16 cellular contexts compared by ENCODE assay signal in the genomic region with DNA sequence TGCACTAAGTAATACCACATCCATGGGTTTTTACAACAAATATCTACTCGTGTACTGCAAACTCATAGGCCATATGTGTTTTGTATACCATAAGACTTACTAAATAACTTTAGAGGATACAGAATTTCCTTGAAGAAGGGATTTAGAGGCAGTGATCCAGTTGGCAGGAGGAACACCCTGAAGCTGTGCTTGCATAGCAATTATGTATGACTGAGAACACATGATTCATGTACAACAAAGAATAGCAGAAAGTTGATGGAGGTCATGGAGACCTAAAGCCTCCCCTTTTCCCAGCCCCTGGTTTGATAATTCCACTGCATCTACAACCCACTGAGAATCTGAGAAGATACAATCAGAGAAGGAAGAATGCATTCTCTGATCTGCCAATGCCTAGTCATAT.
A peak's percentile ranks its signal among the peaks of the same experiment; 100 is the strongest.
DNase-seq lines count a peak whose midpoint lies in the region; ATAC-seq and TF ChIP-seq lines count a peak whose summit lies in the region.
"Had no signal": no experiment of that assay in that cellular context is flagged by ENCODE, and none has a peak within 500 bp of the region (broad histone marks: within the 10 kb centered on the region; RNA-seq: fewer than 3 reads in every experiment).

No MANE protein-coding gene starts in this region.

- H3K4me1 Mint-ChIP-seq in HFFc6 (ENCODE audit: low read depth), result peaks cover 24% of the 10 kb centered on the region
- H3K4me1 Mint-ChIP-seq: CD14-positive monocyte had no signal

- H3K9me3 ChIP-seq in neural cell (ENCODE audit: low read length) (no peaks in the 10 kb centered on the region), colonic mucosa (no peaks in the 10 kb centered on the region)
- H3K9me3 ChIP-seq: Caco-2 had no signal

- no peaks in the 10 kb centered on the region for H3K79me2 ChIP-seq in neural cell (replicated peaks; ENCODE audit: insufficient read depth, low read length)

- no peak for ATAC-seq in HG02870 (IDR thresholded peaks at IDR 0.05; ENCODE audit: unreplicated experiment)
- ATAC-seq: GM23338 had no signal

- H3K4me1 ChIP-seq in colonic mucosa, result no peaks in the 10 kb centered on the region

- H3K36me3 Mint-ChIP-seq in HFFc6 (ENCODE audit: low read depth), result peaks cover 4% of the 10 kb centered on the region; the same call in 1 of the 2 replicates
- H3K36me3 Mint-ChIP-seq: CD14-positive monocyte had no signal

- no peaks in the 10 kb centered on the region for H3K27me3 ChIP-seq in neural cell (ENCODE audit: insufficient read depth, low read depth, low read length)
- no peaks in the 10 kb centered on the region for H3K27me3 ChIP-seq in colonic mucosa

- no peak for TF ChIP-seq EP300 in neural cell (conservative IDR thresholded peaks at IDR 0.05; ENCODE audit: poor library complexity, severe bottlenecking)

- H3K4me2 ChIP-seq in neural cell (ENCODE audit: low read length), result no peak overlapping the region
- H3K4me2 ChIP-seq: GM23338 had no signal

- H4K20me1 ChIP-seq in neural cell (ENCODE audit: insufficient read depth), result no peaks in the 10 kb centered on the region

- TF ChIP-seq CTCF in HFFc6 (IDR thresholded peaks at IDR 0.05), result no peak
- TF ChIP-seq CTCF in neural cell (IDR thresholded peaks at IDR 0.05; ENCODE audit: poor library complexity, severe bottlenecking), result no peak
- no peak for TF ChIP-seq CTCF in colonic mucosa (IDR thresholded peaks at IDR 0.05)

- no peak for TF ChIP-seq RAD21 in neural cell (conservative IDR thresholded peaks at IDR 0.05)

- intact Hi-C loops in colonic mucosa (cut with DNase I), result no loop called here

- no peaks in the 10 kb centered on the region for H3K9me3 Mint-ChIP-seq in HFFc6
- H3K9me3 Mint-ChIP-seq: GM23338 had no signal

- H2AFZ ChIP-seq in neural cell (ENCODE audit: low read depth, low read length), result no peak overlapping the region
- H2AFZ ChIP-seq: GM23338 had no signal

- peak overlapping the region; percentile 44 for H3K4me3 Mint-ChIP-seq in HFFc6
- H3K4me3 Mint-ChIP-seq: CD14-positive monocyte, GM23338 had no signal

- peak overlapping the region; percentile 83 for H3K27ac ChIP-seq in neural cell (ENCODE audit: low read length)
- H3K27ac ChIP-seq in colonic mucosa, result no peak overlapping the region

- no peak overlapping the region for H3K9ac ChIP-seq in neural cell (ENCODE audit: low read length)
- no peak overlapping the region for H3K9ac ChIP-seq in colonic mucosa (ENCODE audit: low read depth in 2 of 2, low read length in 2 of 2)

- H3K27me3 Mint-ChIP-seq in HFFc6 (ENCODE audit: insufficient read depth), result no peaks in the 10 kb centered on the region

- H3K36me3 ChIP-seq in neural cell (ENCODE audit: insufficient read depth, low read length) (no peaks in the 10 kb centered on the region), colonic mucosa (no peaks in the 10 kb centered on the region)

- H3K4me3 ChIP-seq in neural cell (ENCODE audit: low read length), result no peak overlapping the region
- no peak overlapping the region for H3K4me3 ChIP-seq in colonic mucosa
- H3K4me3 ChIP-seq: GM23338 had no signal

- peak; percentile 20 for DNase-seq in AG08395 (ENCODE audit: low spot score)
- DNase-seq in HFFc6, result peak; percentile 48
- DNase-seq in fibroblast of gingiva (ENCODE audit: low read depth), result peak; percentile 35
- DNase-seq in activated CD8-positive, alpha-beta memory T cell treated with anti-CD3 and anti-CD28 coated beads, Interleukin-2, amount 50 U/mL, for 48 hours, result no peak
- DNase-seq in NCI-H1417 treated with DMSO at 0.1 percent for 48 hours (lab: John Stamatoyannopoulos, UW), result no peak
- DNase-seq in colonic mucosa, result no peak
- DNase-seq: Caco-2, Kasumi-1, NCI-H1417, NCI-H2029, NCI-H510A treated with DMSO at 0.1 percent for 48 hours, SHP77 treated with DMSO at 0.1 percent for 48 hours had no signal

- no peaks in the 10 kb centered on the region for H3K9me2 ChIP-seq in neural cell (ENCODE audit: insufficient read depth, low read length)

- H3F3A ChIP-seq in neural cell (ENCODE audit: insufficient read depth, low read length, poor library complexity, severe bottlenecking), result peaks cover 2% of the 10 kb centered on the region

- H3K27ac Mint-ChIP-seq in HFFc6, result peak overlapping the region; percentile 80
- H3K27ac Mint-ChIP-seq: CD14-positive monocyte, GM23338 had no signal

TF ChIP-seq in neural cell, 6 proteins besides CTCF, POLR2A, EP300 and RAD21:
- TF ChIP-seq TAF1 (IDR thresholded peaks at IDR 0.05; ENCODE audit: low read depth) (no peak), MXI1 (conservative IDR thresholded peaks at IDR 0.05; ENCODE audit: poor library complexity, severe bottlenecking) (no peak), EZH2 (IDR thresholded peaks at IDR 0.05; ENCODE audit: borderline replicate concordance, insufficient read depth, low read length, poor library complexity, severe bottlenecking) (no peak), SMC3 (conservative IDR thresholded peaks at IDR 0.05; ENCODE audit: poor library complexity) (no peak), POLR2AphosphoS5 (IDR thresholded peaks at IDR 0.05) (no peak)
- TF ChIP-seq, protein P1, sequence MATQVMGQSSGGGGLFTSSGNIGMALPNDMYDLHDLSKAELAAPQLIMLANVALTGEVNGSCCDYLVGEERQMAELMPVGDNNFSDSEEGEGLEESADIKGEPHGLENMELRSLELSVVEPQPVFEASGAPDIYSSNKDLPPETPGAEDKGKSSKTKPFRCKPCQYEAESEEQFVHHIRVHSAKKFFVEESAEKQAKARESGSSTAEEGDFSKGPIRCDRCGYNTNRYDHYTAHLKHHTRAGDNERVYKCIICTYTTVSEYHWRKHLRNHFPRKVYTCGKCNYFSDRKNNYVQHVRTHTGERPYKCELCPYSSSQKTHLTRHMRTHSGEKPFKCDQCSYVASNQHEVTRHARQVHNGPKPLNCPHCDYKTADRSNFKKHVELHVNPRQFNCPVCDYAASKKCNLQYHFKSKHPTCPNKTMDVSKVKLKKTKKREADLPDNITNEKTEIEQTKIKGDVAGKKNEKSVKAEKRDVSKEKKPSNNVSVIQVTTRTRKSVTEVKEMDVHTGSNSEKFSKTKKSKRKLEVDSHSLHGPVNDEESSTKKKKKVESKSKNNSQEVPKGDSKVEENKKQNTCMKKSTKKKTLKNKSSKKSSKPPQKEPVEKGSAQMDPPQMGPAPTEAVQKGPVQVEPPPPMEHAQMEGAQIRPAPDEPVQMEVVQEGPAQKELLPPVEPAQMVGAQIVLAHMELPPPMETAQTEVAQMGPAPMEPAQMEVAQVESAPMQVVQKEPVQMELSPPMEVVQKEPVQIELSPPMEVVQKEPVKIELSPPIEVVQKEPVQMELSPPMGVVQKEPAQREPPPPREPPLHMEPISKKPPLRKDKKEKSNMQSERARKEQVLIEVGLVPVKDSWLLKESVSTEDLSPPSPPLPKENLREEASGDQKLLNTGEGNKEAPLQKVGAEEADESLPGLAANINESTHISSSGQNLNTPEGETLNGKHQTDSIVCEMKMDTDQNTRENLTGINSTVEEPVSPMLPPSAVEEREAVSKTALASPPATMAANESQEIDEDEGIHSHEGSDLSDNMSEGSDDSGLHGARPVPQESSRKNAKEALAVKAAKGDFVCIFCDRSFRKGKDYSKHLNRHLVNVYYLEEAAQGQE (IDR thresholded peaks at IDR 0.05; ENCODE audit: borderline replicate concordance), result no peak

Comparison
In these comparisons a context has a peak if more than half of its experiments do, and no peak if none do; other contexts are left out.
1. DNase-seq: peak in AG08395 (single experiment), HFFc6 (single experiment) and fibroblast of gingiva (single experiment); none in activated CD8-positive, alpha-beta memory T cell treated with anti-CD3 and anti-CD28 coated beads, Interleukin-2, amount 50 U/mL, for 48 hours (single experiment), NCI-H1417 treated with DMSO at 0.1 percent for 48 hours (single experiment) and colonic mucosa (single experiment).